ENCODE assay signal across 8 cellular contexts in genomic region chr7:151631968-151632749, GRCh38.
DNase-seq lines count a peak whose midpoint lies in the region; ATAC-seq and TF ChIP-seq lines count a peak whose summit lies in the region.

No MANE protein-coding gene starts in this region.

- H3K9me3 ChIP-seq in DOHH2 (ENCODE audit: control insufficient read depth, insufficient read depth, low read length) (peaks cover 4% of the 10 kb centered on the region; the same call in 1 of the 2 replicates), neural progenitor cell (ENCODE audit: low read depth) (peaks cover 8% of the 10 kb centered on the region), subcutaneous abdominal adipose tissue (ENCODE audit: control insufficient read depth in 5 of 5, low read length in 5 of 5) (peaks cover 0 to 3% (median 0%) of the 10 kb centered on the region in 5 donors)

- H3K9ac ChIP-seq in neural progenitor cell = no peak overlapping the region
- peak overlapping the region in 4 of 5 donors; percentile 73 to 79 (median 77) for H3K9ac ChIP-seq in subcutaneous abdominal adipose tissue (ENCODE audit: low read length in 5 of 5)

- peaks cover 6% of the 10 kb centered on the region; the same call in 1 of the 2 replicates for H4K20me1 ChIP-seq in DOHH2 (ENCODE audit: control insufficient read depth, insufficient read depth, low read depth, low read length)
- H4K20me1 ChIP-seq in neural progenitor cell (ENCODE audit: low read depth) = peaks cover 28% of the 10 kb centered on the region

- peaks cover 11% of the 10 kb centered on the region for H3K9me3 Mint-ChIP-seq in neural progenitor cell

- ATAC-seq in GM21526 (IDR thresholded peaks at IDR 0.05; ENCODE audit: low FRiP score, unreplicated experiment) = peak; percentile 66

- peaks cover 20% of the 10 kb centered on the region for H3K4me1 ChIP-seq in DOHH2 (ENCODE audit: control insufficient read depth, low read length)
- peaks cover 18% of the 10 kb centered on the region for H3K4me1 ChIP-seq in neural progenitor cell
- H3K4me1 ChIP-seq in subcutaneous abdominal adipose tissue (ENCODE audit: control insufficient read depth in 5 of 5, insufficient read depth in 5 of 5, low read length in 5 of 5) = peaks cover 0 to 21% (median 16%) of the 10 kb centered on the region in 5 donors

- peak overlapping the region; percentile 86 for H3K4me2 ChIP-seq in DOHH2 (ENCODE audit: low read length)
- H3K4me2 ChIP-seq in neural progenitor cell = peak overlapping the region; percentile 98

- H3K79me2 ChIP-seq in DOHH2 (ENCODE audit: control insufficient read depth, low read length) (no peaks in the 10 kb centered on the region), neural progenitor cell (ENCODE audit: low read depth) (peaks cover 7% of the 10 kb centered on the region)

- peak; percentile 84 for DNase-seq in HuH-7 (ENCODE audit: low spot score)
- DNase-seq in RPMI8226 = peak; percentile 94
- peak; percentile 97 for DNase-seq in activated effector memory CD4-positive, alpha-beta T cell treated with anti-CD3 and anti-CD28 coated beads, Interleukin-2, amount 50 U/mL, for 16 hours
- peak; percentile 78 for DNase-seq in fibroblast of villous mesenchyme (ENCODE audit: low read depth)
- DNase-seq in neural progenitor cell (ENCODE audit: low spot score) = peak; percentile 94

- H3F3A ChIP-seq in DOHH2 (ENCODE audit: control insufficient read depth, insufficient read depth) = peaks cover 15% of the 10 kb centered on the region
- H3F3A ChIP-seq in neural progenitor cell (ENCODE audit: low read depth) = peaks cover 36% of the 10 kb centered on the region

- H3K27me3 ChIP-seq in DOHH2 (ENCODE audit: control insufficient read depth, low read length) = peaks cover 35% of the 10 kb centered on the region
- peaks cover 25% of the 10 kb centered on the region for H3K27me3 ChIP-seq in neural progenitor cell
- H3K27me3 ChIP-seq in subcutaneous abdominal adipose tissue (ENCODE audit: control insufficient read depth in 5 of 5, insufficient read depth in 4 of 5, low read length in 5 of 5) = no peaks in the 10 kb centered on the region

- peaks cover 27% of the 10 kb centered on the region for H3K4me1 Mint-ChIP-seq in neural progenitor cell

- peak overlapping the region; percentile 96 for H3K27ac Mint-ChIP-seq in neural progenitor cell

- H3K27me3 Mint-ChIP-seq in neural progenitor cell (ENCODE audit: insufficient read depth, low read depth) = peaks cover 3% of the 10 kb centered on the region

- no peak overlapping the region for H3K27ac ChIP-seq in DOHH2 (ENCODE audit: low read depth, low read length)
- H3K27ac ChIP-seq in neural progenitor cell = no peak overlapping the region
- H3K27ac ChIP-seq in subcutaneous abdominal adipose tissue (ENCODE audit: low read depth, low read length) = peak overlapping the region; percentile 81

- peak overlapping the region; percentile 94 for H3K4me3 Mint-ChIP-seq in neural progenitor cell

- H2AFZ ChIP-seq in neural progenitor cell (replicated peaks) = peak overlapping the region; percentile 96

- peak overlapping the region; percentile 75 for H3K4me3 ChIP-seq in DOHH2 (ENCODE audit: low read length)
- H3K4me3 ChIP-seq in fibroblast of villous mesenchyme (ENCODE audit: low read depth, low read length) = peak overlapping the region; percentile 82
- peak overlapping the region; percentile 88 for H3K4me3 ChIP-seq in neural progenitor cell
- peak overlapping the region; percentile 74 to 78 (median 77) for H3K4me3 ChIP-seq in subcutaneous abdominal adipose tissue (ENCODE audit: low read depth in 1 of 5, low read length in 5 of 5)

- no peaks in the 10 kb centered on the region for H3K36me3 ChIP-seq in DOHH2 (ENCODE audit: control insufficient read depth, low read length)
- no peaks in the 10 kb centered on the region for H3K36me3 ChIP-seq in neural progenitor cell
- no peaks in the 10 kb centered on the region for H3K36me3 ChIP-seq in subcutaneous abdominal adipose tissue (ENCODE audit: control insufficient read depth in 5 of 5, insufficient read depth in 5 of 5, low read length in 5 of 5)

- H3K9me2 ChIP-seq in DOHH2 (replicated peaks; ENCODE audit: control insufficient read depth, low read length) = no peaks in the 10 kb centered on the region

- peak; percentile 13 for TF ChIP-seq CTCF in DOHH2 (IDR thresholded peaks at IDR 0.05; ENCODE audit: low read depth, low read length, poor library complexity, severe bottlenecking)
- peak; percentile 10 for TF ChIP-seq CTCF in fibroblast of villous mesenchyme (IDR thresholded peaks at IDR 0.05; ENCODE audit: insufficient read depth, low read depth, low read length)
- TF ChIP-seq CTCF in neural progenitor cell (IDR thresholded peaks at IDR 0.05) = peak; percentile 39

- peaks cover 4% of the 10 kb centered on the region for H3K36me3 Mint-ChIP-seq in neural progenitor cell
